In the genomic region with DNA sequence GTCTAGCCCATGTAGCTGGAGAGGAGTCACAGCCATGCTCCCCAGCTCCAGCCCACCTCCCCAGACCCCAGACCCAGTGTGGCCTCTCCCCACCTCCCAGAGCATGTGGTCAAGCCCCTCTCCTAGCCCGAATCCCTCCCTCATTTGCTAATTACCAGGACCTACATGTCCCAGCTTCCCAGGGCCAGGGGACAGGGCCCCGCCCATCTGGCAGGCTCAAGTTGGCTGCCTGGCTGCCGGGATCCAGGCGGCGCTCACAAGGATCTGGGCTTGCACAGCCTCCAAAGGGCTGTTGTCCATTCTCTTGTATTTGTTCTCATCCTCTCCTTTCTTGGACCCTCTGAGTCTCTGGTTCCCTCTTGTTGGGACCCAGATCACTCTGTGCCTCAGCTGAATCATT, we compare ENCODE assay signal across 12 cellular contexts.
"Had no signal": no experiment of that assay in that cellular context is flagged by ENCODE, and none has a peak within 500 bp of the region (broad histone marks: within the 10 kb centered on the region; RNA-seq: fewer than 3 reads in every experiment).

No MANE protein-coding gene starts in this region.

- H3K27ac Mint-ChIP-seq: activated naive CD4-positive, alpha-beta T cell treated with anti-CD3 and anti-CD28 coated beads, Interleukin-2, amount 50 U/mL, for 24 hours; activated T-helper 2 cell treated with anti-CD3 and anti-CD28 coated beads, Interferon-gamma antibody, Interleukin-2, Interleukin-4, amounts not matched to agents 10 μg/mL and 5 μg/mL and 100 μg/mL, durations not matched to agents 14 hours and 24 hours and 36 hours; stimulated activated naive B cell treated with anti-CD40 and anti-IgM and Interleukin-4, amounts not matched to agents 10 μg/mL and 1 μg/mL and 100 μg/mL, for 72 hours; T-helper 1 cell treated with Interleukin-12 subunit alpha and Interleukin-12 subunit beta and Interleukin-4 antibody, amounts not matched to agents 30 μg/mL and 1 μg/mL, for 36 hours had no signal

- H3K27ac ChIP-seq: psoas muscle, upper lobe of left lung had no signal

- H3K27me3 ChIP-seq: sigmoid colon, upper lobe of left lung had no signal

- DNase-seq: activated CD4-positive, alpha-beta T cell treated with anti-CD3 and anti-CD28 coated beads, Interleukin-2, amount 50 U/mL, for 1 hour; foreskin melanocyte; naive thymus-derived CD8-positive, alpha-beta T cell; psoas muscle; sigmoid colon; stimulated activated CD4-positive, alpha-beta T cell treated with anti-CD3 and anti-CD28 coated beads, Interleukin-2, amount 100 ng/mL, for 24 hours; stimulated activated naive B cell treated with anti-CD40 and anti-IgM and Interleukin-4, amounts not matched to agents 10 μg/mL and 1 μg/mL and 100 μg/mL, for 72 hours had no signal

- H3K9me3 Mint-ChIP-seq: activated naive CD4-positive, alpha-beta T cell treated with anti-CD3 and anti-CD28 coated beads, Interleukin-2, amount 50 U/mL, for 24 hours; activated T-helper 2 cell treated with anti-CD3 and anti-CD28 coated beads, Interferon-gamma antibody, Interleukin-2, Interleukin-4, amounts not matched to agents 10 μg/mL and 5 μg/mL and 100 μg/mL, durations not matched to agents 14 hours and 24 hours and 36 hours; naive thymus-derived CD8-positive, alpha-beta T cell; stimulated activated naive B cell treated with anti-CD40 and anti-IgM and Interleukin-4, amounts not matched to agents 10 μg/mL and 1 μg/mL and 100 μg/mL, for 72 hours; T-helper 1 cell treated with Interleukin-12 subunit alpha and Interleukin-12 subunit beta and Interleukin-4 antibody, amounts not matched to agents 30 μg/mL and 1 μg/mL, for 36 hours had no signal

- H3K36me3 ChIP-seq: upper lobe of left lung had no signal

- H3K4me3 ChIP-seq: psoas muscle, sigmoid colon, upper lobe of left lung had no signal

- H3K36me3 Mint-ChIP-seq: activated naive CD4-positive, alpha-beta T cell treated with anti-CD3 and anti-CD28 coated beads, Interleukin-2, amount 50 U/mL, for 24 hours had no signal

- ATAC-seq: naive thymus-derived CD8-positive, alpha-beta T cell; stimulated activated naive B cell treated with anti-CD40 and anti-IgM and Interleukin-4, amounts not matched to agents 10 μg/mL and 1 μg/mL and 100 μg/mL, for 72 hours had no signal

- H3K9me3 ChIP-seq: psoas muscle, sigmoid colon, upper lobe of left lung had no signal

- H3K27me3 Mint-ChIP-seq: activated naive CD4-positive, alpha-beta T cell treated with anti-CD3 and anti-CD28 coated beads, Interleukin-2, amount 50 U/mL, for 24 hours; naive thymus-derived CD8-positive, alpha-beta T cell; stimulated activated naive B cell treated with anti-CD40 and anti-IgM and Interleukin-4, amounts not matched to agents 10 μg/mL and 1 μg/mL and 100 μg/mL, for 72 hours had no signal

- H3K4me3 Mint-ChIP-seq: activated naive CD4-positive, alpha-beta T cell treated with anti-CD3 and anti-CD28 coated beads, Interleukin-2, amount 50 U/mL, for 24 hours; brain; naive thymus-derived CD8-positive, alpha-beta T cell; stimulated activated naive B cell treated with anti-CD40 and anti-IgM and Interleukin-4, amounts not matched to agents 10 μg/mL and 1 μg/mL and 100 μg/mL, for 72 hours; T-helper 1 cell treated with Interleukin-12 subunit alpha and Interleukin-12 subunit beta and Interleukin-4 antibody, amounts not matched to agents 30 μg/mL and 1 μg/mL, for 36 hours had no signal
